Comparison of ENCODE assay signal across 10 cellular contexts in genomic region chr17:80416260-80416939, GRCh38. TPM values are rescaled to one million over a fixed set of nuclear protein-coding genes. Genes with fewer than 3 reads are reported as not detected.
DNase-seq lines count a peak whose midpoint lies in the region; ATAC-seq, FAIRE-seq and TF ChIP-seq lines count a peak whose summit lies in the region.
"Had no signal": no experiment of that assay in that cellular context is flagged by ENCODE, and none has a peak within 500 bp of the region (broad histone marks: within the 10 kb centered on the region; RNA-seq: fewer than 3 reads in every experiment).

No MANE protein-coding gene starts in this region.

- no peak for TF ChIP-seq EP300 in upper lobe of left lung (IDR thresholded peaks at IDR 0.05)

- H3K9me3 Mint-ChIP-seq in astrocyte (ENCODE audit: unreplicated experiment) (no peaks in the 10 kb centered on the region), memory B cell (no peaks in the 10 kb centered on the region)

- H3K4me1 ChIP-seq in heart left ventricle (peaks cover 0 to 32% (median 18%) of the 10 kb centered on the region in 12 donors), astrocyte (ENCODE audit: insufficient read depth, low read length) (peaks cover 10% of the 10 kb centered on the region), upper lobe of left lung (peaks cover 23 to 42% (median 25%) of the 10 kb centered on the region in 4 donors)

- TF ChIP-seq CTCF in heart left ventricle (IDR thresholded peaks at IDR 0.05) = no peak
- no peak for TF ChIP-seq CTCF in astrocyte (IDR thresholded peaks at IDR 0.05; ENCODE audit: insufficient read depth, low read depth, low read length)
- no peak for TF ChIP-seq CTCF in upper lobe of left lung (IDR thresholded peaks at IDR 0.05)

- no peaks in the 10 kb centered on the region for H3K27me3 ChIP-seq in heart left ventricle
- H3K27me3 ChIP-seq in astrocyte (ENCODE audit: insufficient read depth, low read length) = no peaks in the 10 kb centered on the region
- H3K27me3 ChIP-seq in upper lobe of left lung = no peaks in the 10 kb centered on the region

- H3K4me3 ChIP-seq in heart left ventricle = peak overlapping the region in 11 of 12 donors; percentile 63 to 97 (median 83)
- peak overlapping the region; percentile 93 for H3K4me3 ChIP-seq in astrocyte (ENCODE audit: insufficient read depth, low read depth, low read length)
- peak overlapping the region in 3 of 4 donors; percentile 84 to 98 (median 87) for H3K4me3 ChIP-seq in upper lobe of left lung

- FAIRE-seq in astrocyte (lab: Jason Lieb, UNC) (no peak), GM12891 (lab: Jason Lieb, UNC) (no peak)

- intact Hi-C loops in heart left ventricle (cut with DNase I) = no loop called here
- intact Hi-C loops in Right ventricle myocardium superior (cut with DNase I) = no loop called here

- H2AFZ ChIP-seq in astrocyte (ENCODE audit: low read depth, low read length) = no peak overlapping the region

- H3K36me3 ChIP-seq in heart left ventricle = peaks cover 0 to 28% (median 16%) of the 10 kb centered on the region in 9 donors
- peaks cover 8% of the 10 kb centered on the region for H3K36me3 ChIP-seq in astrocyte (ENCODE audit: insufficient read depth, low read length)
- H3K36me3 ChIP-seq in upper lobe of left lung = peaks cover 0 to 32% (median 8%) of the 10 kb centered on the region in 4 donors

- H3K27ac Mint-ChIP-seq in astrocyte (ENCODE audit: unreplicated experiment) (peak overlapping the region; percentile 77), memory B cell (peak overlapping the region; percentile 90)

- peaks cover 9% of the 10 kb centered on the region for H3K36me3 Mint-ChIP-seq in astrocyte (ENCODE audit: low read depth, unreplicated experiment)
- H3K36me3 Mint-ChIP-seq in memory B cell = peaks cover 11% of the 10 kb centered on the region

- H3K79me2 ChIP-seq in astrocyte (ENCODE audit: insufficient read depth, low read length) = peaks cover 31% of the 10 kb centered on the region

- no peak overlapping the region for H3K27ac ChIP-seq in heart left ventricle
- H3K27ac ChIP-seq in astrocyte (ENCODE audit: low read depth, low read length) = no peak overlapping the region
- H3K27ac ChIP-seq in upper lobe of left lung = no peak overlapping the region

- ATAC-seq in heart left ventricle (no peak), Right ventricle myocardium superior (ENCODE audit: poor library complexity) (no peak), memory B cell (ENCODE audit: low read depth) (no peak), upper lobe of left lung (ENCODE audit: low FRiP score in 2 of 2) (no peak), GM19455 (IDR thresholded peaks at IDR 0.05; ENCODE audit: unreplicated experiment) (no peak)

- H3K4me3 Mint-ChIP-seq in astrocyte (ENCODE audit: unreplicated experiment) = peak overlapping the region; percentile 91
- H3K4me3 Mint-ChIP-seq in memory B cell = peak overlapping the region; percentile 93

- DNase-seq in heart left ventricle = no peak
- DNase-seq in Right ventricle myocardium superior = no peak
- DNase-seq in astrocyte (ENCODE audit: low read depth) = no peak
- no peak for DNase-seq in memory B cell (ENCODE audit: low spot score in 2 of 2)
- DNase-seq in upper lobe of left lung = no peak
- no peak for DNase-seq in GM12891 (ENCODE audit: insufficient read length, low spot score)
- DNase-seq in RPMI8226 = no peak
- DNase-seq: activated CD4-positive, alpha-beta T cell treated with anti-CD3 and anti-CD28 coated beads, Interleukin-2, amount 50 U/mL, for 1 hour; NCI-H1694 had no signal

- H3K27me3 Mint-ChIP-seq in astrocyte (ENCODE audit: low read depth, unreplicated experiment) = peaks cover 15% of the 10 kb centered on the region
- H3K27me3 Mint-ChIP-seq in memory B cell = peaks cover 2% of the 10 kb centered on the region

- H3K4me1 Mint-ChIP-seq in astrocyte (ENCODE audit: low read depth, unreplicated experiment) = peaks cover 15% of the 10 kb centered on the region
- peaks cover 18% of the 10 kb centered on the region for H3K4me1 Mint-ChIP-seq in memory B cell

- peaks cover 49% of the 10 kb centered on the region for H4K20me1 ChIP-seq in astrocyte (ENCODE audit: insufficient read depth, low read length)

- peak overlapping the region; percentile 98 for H3K4me2 ChIP-seq in astrocyte (ENCODE audit: low read length)

- peak overlapping the region; percentile 97 for H3K9ac ChIP-seq in astrocyte (ENCODE audit: low read length)

- WGBS in heart left ventricle, 4 donors = 77 to 87% (median 83%) methylated on average over 7 of the region's 7 CpGs
- 74 to 76% methylated on average over 7 of the region's 7 CpGs for WGBS in upper lobe of left lung, 2 donors

- no peaks in the 10 kb centered on the region for H3K9me3 ChIP-seq in heart left ventricle
- no peaks in the 10 kb centered on the region for H3K9me3 ChIP-seq in astrocyte (ENCODE audit: insufficient read depth, low read depth, low read length)
- no peaks in the 10 kb centered on the region for H3K9me3 ChIP-seq in upper lobe of left lung

- TF ChIP-seq POLR2A in heart left ventricle (IDR thresholded peaks at IDR 0.05) = no peak
- no peak for TF ChIP-seq POLR2A in upper lobe of left lung (IDR thresholded peaks at IDR 0.05)
- no peak for TF ChIP-seq POLR2A in GM12891 (IDR thresholded peaks at IDR 0.05; ENCODE audit: low read depth, low read length)

TF ChIP-seq in GM12891, 5 proteins besides CTCF, POLR2A, EP300 and RAD21:
- TF ChIP-seq PAX5 (IDR thresholded peaks at IDR 0.05; ENCODE audit: insufficient read depth, low read length, severe bottlenecking) (no peak), TAF1 (IDR thresholded peaks at IDR 0.05; ENCODE audit: low read depth, low read length) (no peak), SPI1 (IDR thresholded peaks at IDR 0.05; ENCODE audit: low read depth, low read length) (no peak), POU2F2 (IDR thresholded peaks at IDR 0.05; ENCODE audit: low read depth, low read length) (no peak), POLR2AphosphoS5 (IDR thresholded peaks at IDR 0.05; ENCODE audit: low read depth, low read length) (no peak)

RNA-seq across cellular contexts. Expression of gene ENDOV, which starts 1.4 kb away (rescaled TPM):
- total RNA-seq in heart left ventricle = 10 to 100 TPM in 5 of 9 donors, 1 to 10 TPM in 4; 4.2 to 16.2 (median 11.2) TPM
- 1 to 10 TPM; 8.5 TPM for polyA plus RNA-seq in heart left ventricle
- 11.7 TPM for total RNA-seq in Right ventricle myocardium superior
- total RNA-seq in astrocyte = 20.7 and 30.8 TPM in 2 replicates
- total RNA-seq in upper lobe of left lung = 10 to 100 TPM; 16.7 to 93.2 (median 25.6) TPM
- polyA plus RNA-seq in GM12891 (2012; ENCODE audit: low read depth, missing spikeins) = 9.1 TPM
